Comparison of ENCODE assay signal across 9 cellular contexts in genomic region chr4:87078987-87079469, GRCh38.
A peak's percentile ranks its signal among the peaks of the same experiment; 100 is the strongest.
DNase-seq lines count a peak whose midpoint lies in the region; ATAC-seq and TF ChIP-seq lines count a peak whose summit lies in the region.
"Had no signal": no experiment of that assay in that cellular context is flagged by ENCODE, and none has a peak within 500 bp of the region (broad histone marks: within the 10 kb centered on the region; RNA-seq: fewer than 3 reads in every experiment).

No MANE protein-coding gene starts in this region.

- H3K4me3 ChIP-seq in BJ (ENCODE audit: low read depth, low read length) (no peak overlapping the region), brain microvascular endothelial cell (ENCODE audit: low read depth, low read length) (no peak overlapping the region), prostate gland (no peak overlapping the region)

- ATAC-seq in left cardiac atrium = peak; percentile 78 to 81
- no peak for ATAC-seq in HG02970 (IDR thresholded peaks at IDR 0.05; ENCODE audit: low FRiP score, unreplicated experiment)
- ATAC-seq: activated T-cell treated with anti-CD3 and anti-CD28 coated beads, Interleukin-2, amount 50 U/mL, for 72 hours had no signal

- TF ChIP-seq CTCF in BJ (IDR thresholded peaks at IDR 0.05; ENCODE audit: insufficient read depth, low read depth, low read length) = no peak
- no peak for TF ChIP-seq CTCF in brain microvascular endothelial cell (IDR thresholded peaks at IDR 0.05; ENCODE audit: low read depth, low read length, missing control alignments)
- TF ChIP-seq CTCF in prostate gland (IDR thresholded peaks at IDR 0.05) = no peak
- no peak for TF ChIP-seq CTCF in GM13977 (IDR thresholded peaks at IDR 0.05; ENCODE audit: extremely low read depth, insufficient read depth, missing control alignments)

- intact Hi-C loops in left cardiac atrium (cut with DNase I) (no loop called here), prostate gland (cut with DNase I) (loop anchor here (5.0 kb wide), 1 partner anchor 37 kb away; no protein-coding TSS in a partner anchor)

- H3K4me1 ChIP-seq in prostate gland (replicated peaks) = peaks cover 26% of the 10 kb centered on the region

- no peaks in the 10 kb centered on the region for H3K9me3 ChIP-seq in prostate gland

- POLR2A ChIA-PET in BJ (lab: Charles Lee) = no interaction called here

- CTCF ChIA-PET in BJ (lab: Yijun Ruan, JAX) = interaction anchor here (0.9 to 2.1 kb wide), 4 partner anchors 14 to 157 kb away, joined by 3 to 8 read pairs (median 6); no protein-coding TSS in a partner anchor

- H3K36me3 ChIP-seq in BJ (ENCODE audit: control insufficient read depth, insufficient read depth, low read length) (no peaks in the 10 kb centered on the region), brain microvascular endothelial cell (replicated peaks) (no peaks in the 10 kb centered on the region), prostate gland (no peaks in the 10 kb centered on the region)

- 9% methylated on average over 6 of the region's 6 CpGs for WGBS in prostate gland

- in situ Hi-C loops in brain microvascular endothelial cell (cut with HindIII; ENCODE audit: low pct_ligation_motif_present, low sequenced_read_pairs) = no loop called here
- in situ Hi-C loops in GM13977 (cut with MboI; ENCODE audit: low pct_unique_long_range_greater_than_20kb, low sequenced_read_pairs, unreplicated experiment) = no loop called here

- TF ChIP-seq POLR2A in prostate gland (IDR thresholded peaks at IDR 0.05) = no peak

- H3K27ac ChIP-seq in brain microvascular endothelial cell (peak overlapping the region; percentile 52), prostate gland (peak overlapping the region; percentile 39 to 49)

- DNase-seq in BJ (ENCODE audit: low read depth) (peak; percentile 65), brain microvascular endothelial cell (peak; percentile 79), left cardiac atrium (peak; percentile 60), prostate gland (ENCODE audit: low spot score) (peak; percentile 66), HPDE6-E6E7 (ENCODE audit: extremely low spot score) (no peak), GM13977 (ENCODE audit: low spot score) (no peak)
- no peak for DNase-seq in stimulated activated CD4-positive, alpha-beta T cell treated with anti-CD3 and anti-CD28 coated beads, Interleukin-12 subunit alpha, Interleukin-12 subunit beta, amount 100 ng/mL, for 4 hours
- DNase-seq: activated T-cell treated with anti-CD3 and anti-CD28 coated beads, Interleukin-2, amount 50 U/mL, for 72 hours had no signal

- no peaks in the 10 kb centered on the region for H3K27me3 ChIP-seq in BJ (ENCODE audit: control insufficient read depth, insufficient read depth, low read length)
- H3K27me3 ChIP-seq in brain microvascular endothelial cell (replicated peaks) = no peaks in the 10 kb centered on the region
- no peaks in the 10 kb centered on the region for H3K27me3 ChIP-seq in prostate gland (replicated peaks; ENCODE audit: insufficient read depth)

Comparison
In these comparisons a context has a peak if more than half of its experiments do, and no peak if none do; other contexts are left out.
1. DNase-seq: peak in BJ (single experiment), brain microvascular endothelial cell (single experiment), left cardiac atrium (single experiment) and prostate gland (single experiment); none in HPDE6-E6E7 (single experiment), GM13977 (single experiment) and stimulated activated CD4-positive, alpha-beta T cell treated with anti-CD3 and anti-CD28 coated beads, Interleukin-12 subunit alpha, Interleukin-12 subunit beta, amount 100 ng/mL, for 4 hours (single experiment).